1 cellular context compared by ENCODE assay signal in the genomic region with DNA sequence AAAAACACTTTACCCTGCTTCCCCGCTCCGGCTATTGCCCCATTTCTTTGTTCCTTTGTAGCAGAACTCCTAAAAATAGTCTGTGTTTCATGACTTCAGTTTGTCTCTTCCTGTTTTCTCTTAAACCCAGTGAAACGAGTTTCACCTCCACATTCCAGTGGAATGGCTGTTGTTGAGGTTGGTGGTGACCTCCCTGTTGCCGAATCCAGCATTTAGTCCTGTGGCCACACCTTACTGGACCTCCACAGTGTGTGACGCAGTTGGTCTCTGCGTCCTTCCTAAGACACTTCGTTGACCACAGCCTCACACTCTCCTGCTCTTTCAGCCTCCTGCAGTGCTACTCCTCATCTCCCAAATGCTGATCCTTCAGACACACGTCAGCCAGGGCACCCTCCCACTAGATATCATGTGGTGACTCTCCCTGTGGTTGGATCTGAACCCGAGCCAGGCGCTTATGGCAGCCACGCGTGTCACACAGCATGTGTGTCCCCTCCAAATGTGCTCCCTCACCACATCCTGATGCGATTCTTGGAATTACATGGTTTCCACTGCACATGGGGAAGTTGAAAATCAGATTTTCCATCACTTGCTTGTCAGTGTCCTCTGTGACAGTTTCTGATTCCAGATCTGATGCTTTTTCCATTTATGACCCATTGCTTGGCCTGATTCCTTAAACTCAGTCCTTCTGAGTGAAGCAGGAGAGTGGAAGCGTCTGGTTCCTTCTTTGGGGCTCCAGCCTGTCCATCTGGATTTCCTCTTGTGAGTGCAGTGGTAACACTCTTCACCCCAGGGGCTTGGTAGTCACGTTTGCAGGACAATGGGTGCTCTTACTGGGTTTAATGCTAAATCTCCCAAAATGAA.
A peak's percentile ranks its signal among the peaks of the same experiment; 100 is the strongest.
TF ChIP-seq lines count a peak whose summit lies in the region.

No MANE protein-coding gene starts in this region.

TF ChIP-seq in GM12878, 131 proteins besides CTCF, POLR2A, EP300 and RAD21 (continued from another document and continues in another):
- TF ChIP-seq, protein P1, sequence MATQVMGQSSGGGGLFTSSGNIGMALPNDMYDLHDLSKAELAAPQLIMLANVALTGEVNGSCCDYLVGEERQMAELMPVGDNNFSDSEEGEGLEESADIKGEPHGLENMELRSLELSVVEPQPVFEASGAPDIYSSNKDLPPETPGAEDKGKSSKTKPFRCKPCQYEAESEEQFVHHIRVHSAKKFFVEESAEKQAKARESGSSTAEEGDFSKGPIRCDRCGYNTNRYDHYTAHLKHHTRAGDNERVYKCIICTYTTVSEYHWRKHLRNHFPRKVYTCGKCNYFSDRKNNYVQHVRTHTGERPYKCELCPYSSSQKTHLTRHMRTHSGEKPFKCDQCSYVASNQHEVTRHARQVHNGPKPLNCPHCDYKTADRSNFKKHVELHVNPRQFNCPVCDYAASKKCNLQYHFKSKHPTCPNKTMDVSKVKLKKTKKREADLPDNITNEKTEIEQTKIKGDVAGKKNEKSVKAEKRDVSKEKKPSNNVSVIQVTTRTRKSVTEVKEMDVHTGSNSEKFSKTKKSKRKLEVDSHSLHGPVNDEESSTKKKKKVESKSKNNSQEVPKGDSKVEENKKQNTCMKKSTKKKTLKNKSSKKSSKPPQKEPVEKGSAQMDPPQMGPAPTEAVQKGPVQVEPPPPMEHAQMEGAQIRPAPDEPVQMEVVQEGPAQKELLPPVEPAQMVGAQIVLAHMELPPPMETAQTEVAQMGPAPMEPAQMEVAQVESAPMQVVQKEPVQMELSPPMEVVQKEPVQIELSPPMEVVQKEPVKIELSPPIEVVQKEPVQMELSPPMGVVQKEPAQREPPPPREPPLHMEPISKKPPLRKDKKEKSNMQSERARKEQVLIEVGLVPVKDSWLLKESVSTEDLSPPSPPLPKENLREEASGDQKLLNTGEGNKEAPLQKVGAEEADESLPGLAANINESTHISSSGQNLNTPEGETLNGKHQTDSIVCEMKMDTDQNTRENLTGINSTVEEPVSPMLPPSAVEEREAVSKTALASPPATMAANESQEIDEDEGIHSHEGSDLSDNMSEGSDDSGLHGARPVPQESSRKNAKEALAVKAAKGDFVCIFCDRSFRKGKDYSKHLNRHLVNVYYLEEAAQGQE (IDR thresholded peaks at IDR 0.05; ENCODE audit: low read depth, low read length), result no peak
- TF ChIP-seq TCF12 (IDR thresholded peaks at IDR 0.05; ENCODE audit: low read depth, low read length) (no peak), SMC3 (IDR thresholded peaks at IDR 0.05; ENCODE audit: borderline replicate concordance, low read length) (no peak), CBFB (IDR thresholded peaks at IDR 0.05; ENCODE audit: low read depth) (0 out of 2 replicates have a peak, but pooled peaks have one; percentile 31), ZSCAN29 (IDR thresholded peaks at IDR 0.05) (no peak), GATAD2B (conservative IDR thresholded peaks at IDR 0.05; ENCODE audit: low read depth) (0 out of 2 replicates have a peak, but pooled peaks have one; percentile 24), HDAC2 (IDR thresholded peaks at IDR 0.05) (no peak), TCF7 (IDR thresholded peaks at IDR 0.05; ENCODE audit: borderline replicate concordance) (no peak), EGR1 (IDR thresholded peaks at IDR 0.05; ENCODE audit: borderline replicate concordance in 1 of 2, low read depth in 2 of 2, low read length in 2 of 2) (no peak), LARP7 (IDR thresholded peaks at IDR 0.05) (no peak), RELA (IDR thresholded peaks at IDR 0.05; ENCODE audit: borderline replicate concordance, partially characterized antibody) (no peak), ESRRA (IDR thresholded peaks at IDR 0.05; ENCODE audit: low read length) (no peak), SMAD1 (IDR thresholded peaks at IDR 0.05; ENCODE audit: low read depth, partially characterized antibody) (no peak), SREBF2 (IDR thresholded peaks at IDR 0.05; ENCODE audit: low read length) (no peak), RUNX3 (IDR thresholded peaks at IDR 0.05; ENCODE audit: low read length) (peak; percentile 56), NR2C2 (IDR thresholded peaks at IDR 0.05; ENCODE audit: borderline replicate concordance, control insufficient read depth, insufficient read length, low read depth) (no peak), CREB1 (IDR thresholded peaks at IDR 0.05; ENCODE audit: low read depth) (no peak), CEBPB (IDR thresholded peaks at IDR 0.05; ENCODE audit: borderline replicate concordance in 1 of 2, low read depth in 2 of 2, low read length in 2 of 2) (no peak), KLF5 (IDR thresholded peaks at IDR 0.05; ENCODE audit: partially characterized antibody) (no peak), STAT1 (conservative IDR thresholded peaks at IDR 0.05) (no peak), CHD1 (IDR thresholded peaks at IDR 0.05; ENCODE audit: low read depth, low read length) (no peak), DPF2 (IDR thresholded peaks at IDR 0.05) (no peak), ZNF384 (IDR thresholded peaks at IDR 0.05; ENCODE audit: borderline replicate concordance, low read depth, low read length) (no peak)
- TF ChIP-seq, protein P2, sequence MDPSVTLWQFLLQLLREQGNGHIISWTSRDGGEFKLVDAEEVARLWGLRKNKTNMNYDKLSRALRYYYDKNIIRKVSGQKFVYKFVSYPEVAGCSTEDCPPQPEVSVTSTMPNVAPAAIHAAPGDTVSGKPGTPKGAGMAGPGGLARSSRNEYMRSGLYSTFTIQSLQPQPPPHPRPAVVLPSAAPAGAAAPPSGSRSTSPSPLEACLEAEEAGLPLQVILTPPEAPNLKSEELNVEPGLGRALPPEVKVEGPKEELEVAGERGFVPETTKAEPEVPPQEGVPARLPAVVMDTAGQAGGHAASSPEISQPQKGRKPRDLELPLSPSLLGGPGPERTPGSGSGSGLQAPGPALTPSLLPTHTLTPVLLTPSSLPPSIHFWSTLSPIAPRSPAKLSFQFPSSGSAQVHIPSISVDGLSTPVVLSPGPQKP (IDR thresholded peaks at IDR 0.05; ENCODE audit: low read depth, low read length), result no peak
- TF ChIP-seq, protein P3, sequence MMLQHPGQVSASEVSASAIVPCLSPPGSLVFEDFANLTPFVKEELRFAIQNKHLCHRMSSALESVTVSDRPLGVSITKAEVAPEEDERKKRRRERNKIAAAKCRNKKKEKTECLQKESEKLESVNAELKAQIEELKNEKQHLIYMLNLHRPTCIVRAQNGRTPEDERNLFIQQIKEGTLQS (IDR thresholded peaks at IDR 0.05; ENCODE audit: borderline replicate concordance, extremely low read depth, low read depth, low read length), result no peak
- TF ChIP-seq, protein P4, sequence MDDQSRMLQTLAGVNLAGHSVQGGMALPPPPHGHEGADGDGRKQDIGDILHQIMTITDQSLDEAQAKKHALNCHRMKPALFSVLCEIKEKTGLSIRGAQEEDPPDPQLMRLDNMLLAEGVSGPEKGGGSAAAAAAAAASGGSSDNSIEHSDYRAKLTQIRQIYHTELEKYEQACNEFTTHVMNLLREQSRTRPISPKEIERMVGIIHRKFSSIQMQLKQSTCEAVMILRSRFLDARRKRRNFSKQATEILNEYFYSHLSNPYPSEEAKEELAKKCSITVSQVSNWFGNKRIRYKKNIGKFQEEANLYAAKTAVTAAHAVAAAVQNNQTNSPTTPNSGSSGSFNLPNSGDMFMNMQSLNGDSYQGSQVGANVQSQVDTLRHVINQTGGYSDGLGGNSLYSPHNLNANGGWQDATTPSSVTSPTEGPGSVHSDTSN (IDR thresholded peaks at IDR 0.05; ENCODE audit: insufficient replicate concordance, low read depth, low read length), result no peak
- TF ChIP-seq, protein P5, sequence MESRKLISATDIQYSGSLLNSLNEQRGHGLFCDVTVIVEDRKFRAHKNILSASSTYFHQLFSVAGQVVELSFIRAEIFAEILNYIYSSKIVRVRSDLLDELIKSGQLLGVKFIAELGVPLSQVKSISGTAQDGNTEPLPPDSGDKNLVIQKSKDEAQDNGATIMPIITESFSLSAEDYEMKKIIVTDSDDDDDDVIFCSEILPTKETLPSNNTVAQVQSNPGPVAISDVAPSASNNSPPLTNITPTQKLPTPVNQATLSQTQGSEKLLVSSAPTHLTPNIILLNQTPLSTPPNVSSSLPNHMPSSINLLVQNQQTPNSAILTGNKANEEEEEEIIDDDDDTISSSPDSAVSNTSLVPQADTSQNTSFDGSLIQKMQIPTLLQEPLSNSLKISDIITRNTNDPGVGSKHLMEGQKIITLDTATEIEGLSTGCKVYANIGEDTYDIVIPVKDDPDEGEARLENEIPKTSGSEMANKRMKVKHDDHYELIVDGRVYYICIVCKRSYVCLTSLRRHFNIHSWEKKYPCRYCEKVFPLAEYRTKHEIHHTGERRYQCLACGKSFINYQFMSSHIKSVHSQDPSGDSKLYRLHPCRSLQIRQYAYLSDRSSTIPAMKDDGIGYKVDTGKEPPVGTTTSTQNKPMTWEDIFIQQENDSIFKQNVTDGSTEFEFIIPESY (IDR thresholded peaks at IDR 0.05), result no peak
- TF ChIP-seq, protein P6, sequence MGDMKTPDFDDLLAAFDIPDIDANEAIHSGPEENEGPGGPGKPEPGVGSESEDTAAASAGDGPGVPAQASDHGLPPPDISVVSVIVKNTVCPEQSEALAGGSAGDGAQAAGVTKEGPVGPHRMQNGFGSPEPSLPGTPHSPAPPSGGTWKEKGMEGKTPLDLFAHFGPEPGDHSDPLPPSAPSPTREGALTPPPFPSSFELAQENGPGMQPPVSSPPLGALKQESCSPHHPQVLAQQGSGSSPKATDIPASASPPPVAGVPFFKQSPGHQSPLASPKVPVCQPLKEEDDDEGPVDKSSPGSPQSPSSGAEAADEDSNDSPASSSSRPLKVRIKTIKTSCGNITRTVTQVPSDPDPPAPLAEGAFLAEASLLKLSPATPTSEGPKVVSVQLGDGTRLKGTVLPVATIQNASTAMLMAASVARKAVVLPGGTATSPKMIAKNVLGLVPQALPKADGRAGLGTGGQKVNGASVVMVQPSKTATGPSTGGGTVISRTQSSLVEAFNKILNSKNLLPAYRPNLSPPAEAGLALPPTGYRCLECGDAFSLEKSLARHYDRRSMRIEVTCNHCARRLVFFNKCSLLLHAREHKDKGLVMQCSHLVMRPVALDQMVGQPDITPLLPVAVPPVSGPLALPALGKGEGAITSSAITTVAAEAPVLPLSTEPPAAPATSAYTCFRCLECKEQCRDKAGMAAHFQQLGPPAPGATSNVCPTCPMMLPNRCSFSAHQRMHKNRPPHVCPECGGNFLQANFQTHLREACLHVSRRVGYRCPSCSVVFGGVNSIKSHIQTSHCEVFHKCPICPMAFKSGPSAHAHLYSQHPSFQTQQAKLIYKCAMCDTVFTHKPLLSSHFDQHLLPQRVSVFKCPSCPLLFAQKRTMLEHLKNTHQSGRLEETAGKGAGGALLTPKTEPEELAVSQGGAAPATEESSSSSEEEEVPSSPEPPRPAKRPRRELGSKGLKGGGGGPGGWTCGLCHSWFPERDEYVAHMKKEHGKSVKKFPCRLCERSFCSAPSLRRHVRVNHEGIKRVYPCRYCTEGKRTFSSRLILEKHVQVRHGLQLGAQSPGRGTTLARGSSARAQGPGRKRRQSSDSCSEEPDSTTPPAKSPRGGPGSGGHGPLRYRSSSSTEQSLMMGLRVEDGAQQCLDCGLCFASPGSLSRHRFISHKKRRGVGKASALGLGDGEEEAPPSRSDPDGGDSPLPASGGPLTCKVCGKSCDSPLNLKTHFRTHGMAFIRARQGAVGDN (IDR thresholded peaks at IDR 0.05), result no peak
- TF ChIP-seq, protein P7, sequence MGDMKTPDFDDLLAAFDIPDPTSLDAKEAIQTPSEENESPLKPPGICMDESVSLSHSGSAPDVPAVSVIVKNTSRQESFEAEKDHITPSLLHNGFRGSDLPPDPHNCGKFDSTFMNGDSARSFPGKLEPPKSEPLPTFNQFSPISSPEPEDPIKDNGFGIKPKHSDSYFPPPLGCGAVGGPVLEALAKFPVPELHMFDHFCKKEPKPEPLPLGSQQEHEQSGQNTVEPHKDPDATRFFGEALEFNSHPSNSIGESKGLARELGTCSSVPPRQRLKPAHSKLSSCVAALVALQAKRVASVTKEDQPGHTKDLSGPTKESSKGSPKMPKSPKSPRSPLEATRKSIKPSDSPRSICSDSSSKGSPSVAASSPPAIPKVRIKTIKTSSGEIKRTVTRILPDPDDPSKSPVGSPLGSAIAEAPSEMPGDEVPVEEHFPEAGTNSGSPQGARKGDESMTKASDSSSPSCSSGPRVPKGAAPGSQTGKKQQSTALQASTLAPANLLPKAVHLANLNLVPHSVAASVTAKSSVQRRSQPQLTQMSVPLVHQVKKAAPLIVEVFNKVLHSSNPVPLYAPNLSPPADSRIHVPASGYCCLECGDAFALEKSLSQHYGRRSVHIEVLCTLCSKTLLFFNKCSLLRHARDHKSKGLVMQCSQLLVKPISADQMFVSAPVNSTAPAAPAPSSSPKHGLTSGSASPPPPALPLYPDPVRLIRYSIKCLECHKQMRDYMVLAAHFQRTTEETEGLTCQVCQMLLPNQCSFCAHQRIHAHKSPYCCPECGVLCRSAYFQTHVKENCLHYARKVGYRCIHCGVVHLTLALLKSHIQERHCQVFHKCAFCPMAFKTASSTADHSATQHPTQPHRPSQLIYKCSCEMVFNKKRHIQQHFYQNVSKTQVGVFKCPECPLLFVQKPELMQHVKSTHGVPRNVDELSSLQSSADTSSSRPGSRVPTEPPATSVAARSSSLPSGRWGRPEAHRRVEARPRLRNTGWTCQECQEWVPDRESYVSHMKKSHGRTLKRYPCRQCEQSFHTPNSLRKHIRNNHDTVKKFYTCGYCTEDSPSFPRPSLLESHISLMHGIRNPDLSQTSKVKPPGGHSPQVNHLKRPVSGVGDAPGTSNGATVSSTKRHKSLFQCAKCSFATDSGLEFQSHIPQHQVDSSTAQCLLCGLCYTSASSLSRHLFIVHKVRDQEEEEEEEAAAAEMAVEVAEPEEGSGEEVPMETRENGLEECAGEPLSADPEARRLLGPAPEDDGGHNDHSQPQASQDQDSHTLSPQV (IDR thresholded peaks at IDR 0.05), result no peak
- TF ChIP-seq, protein P8, sequence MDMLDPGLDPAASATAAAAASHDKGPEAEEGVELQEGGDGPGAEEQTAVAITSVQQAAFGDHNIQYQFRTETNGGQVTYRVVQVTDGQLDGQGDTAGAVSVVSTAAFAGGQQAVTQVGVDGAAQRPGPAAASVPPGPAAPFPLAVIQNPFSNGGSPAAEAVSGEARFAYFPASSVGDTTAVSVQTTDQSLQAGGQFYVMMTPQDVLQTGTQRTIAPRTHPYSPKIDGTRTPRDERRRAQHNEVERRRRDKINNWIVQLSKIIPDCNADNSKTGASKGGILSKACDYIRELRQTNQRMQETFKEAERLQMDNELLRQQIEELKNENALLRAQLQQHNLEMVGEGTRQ (IDR thresholded peaks at IDR 0.05; ENCODE audit: borderline replicate concordance, low read depth, low read length), result no peak
- TF ChIP-seq, protein P9, sequence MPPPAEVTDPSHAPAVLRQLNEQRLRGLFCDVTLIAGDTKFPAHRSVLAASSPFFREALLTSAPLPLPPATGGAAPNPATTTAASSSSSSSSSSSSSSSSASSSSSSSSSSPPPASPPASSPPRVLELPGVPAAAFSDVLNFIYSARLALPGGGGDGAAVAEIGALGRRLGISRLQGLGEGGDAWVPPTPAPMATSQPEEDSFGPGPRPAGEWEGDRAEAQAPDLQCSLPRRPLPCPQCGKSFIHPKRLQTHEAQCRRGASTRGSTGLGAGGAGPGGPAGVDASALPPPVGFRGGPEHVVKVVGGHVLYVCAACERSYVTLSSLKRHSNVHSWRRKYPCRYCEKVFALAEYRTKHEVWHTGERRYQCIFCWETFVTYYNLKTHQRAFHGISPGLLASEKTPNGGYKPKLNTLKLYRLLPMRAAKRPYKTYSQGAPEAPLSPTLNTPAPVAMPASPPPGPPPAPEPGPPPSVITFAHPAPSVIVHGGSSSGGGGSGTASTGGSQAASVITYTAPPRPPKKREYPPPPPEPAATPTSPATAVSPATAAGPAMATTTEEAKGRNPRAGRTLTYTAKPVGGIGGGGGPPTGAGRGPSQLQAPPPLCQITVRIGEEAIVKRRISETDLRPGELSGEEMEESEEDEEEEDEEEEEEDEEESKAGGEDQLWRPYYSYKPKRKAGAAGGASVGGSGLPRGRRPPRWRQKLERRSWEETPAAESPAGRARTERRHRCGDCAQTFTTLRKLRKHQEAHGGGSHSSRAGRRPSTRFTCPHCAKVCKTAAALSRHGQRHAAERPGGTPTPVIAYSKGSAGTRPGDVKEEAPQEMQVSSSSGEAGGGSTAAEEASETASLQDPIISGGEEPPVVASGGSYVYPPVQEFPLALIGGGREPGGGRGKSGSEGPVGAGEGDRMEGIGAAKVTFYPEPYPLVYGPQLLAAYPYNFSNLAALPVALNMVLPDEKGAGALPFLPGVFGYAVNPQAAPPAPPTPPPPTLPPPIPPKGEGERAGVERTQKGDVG (CRISPR knock-in tag; IDR thresholded peaks at IDR 0.05), result no peak
